ENCODE assay signal across 16 cellular contexts in genomic region chr11:131430466-131431176, GRCh38.
DNase-seq lines count a peak whose midpoint lies in the region; ATAC-seq, FAIRE-seq and TF ChIP-seq lines count a peak whose summit lies in the region.
"Had no signal": no experiment of that assay in that cellular context is flagged by ENCODE, and none has a peak within 500 bp of the region (broad histone marks: within the 10 kb centered on the region; RNA-seq: fewer than 3 reads in every experiment).

No MANE protein-coding gene starts in this region.

- no peaks in the 10 kb centered on the region for H4K20me1 ChIP-seq in OCI-LY3 (ENCODE audit: insufficient read depth, low read length)

- H3K36me3 ChIP-seq in OCI-LY3 (replicated peaks; ENCODE audit: low read depth, low read length) (no peaks in the 10 kb centered on the region), kidney (ENCODE audit: control insufficient read depth in 1 of 2, insufficient read depth in 2 of 2, low read length in 2 of 2) (no peaks in the 10 kb centered on the region)
- H3K36me3 ChIP-seq: heart right ventricle, thoracic aorta had no signal

- H3K27me3 ChIP-seq in OCI-LY3 (ENCODE audit: low read depth, low read length) (peaks cover 9% of the 10 kb centered on the region; the same call in 1 of the 2 replicates), foreskin keratinocyte (no peaks in the 10 kb centered on the region)

- ATAC-seq in foreskin keratinocyte, result peak; percentile 65

- no peaks in the 10 kb centered on the region for H3K9me3 ChIP-seq in OCI-LY3 (ENCODE audit: insufficient read depth, low read length)
- H3K9me3 ChIP-seq in kidney (ENCODE audit: control insufficient read depth in 1 of 2, low read length in 2 of 2), result no peaks in the 10 kb centered on the region
- H3K9me3 ChIP-seq: thoracic aorta had no signal

- H3K27ac ChIP-seq in OCI-LY3 (ENCODE audit: low read length) (no peak overlapping the region), foreskin keratinocyte (no peak overlapping the region), kidney (ENCODE audit: low read depth in 2 of 2, low read length in 2 of 2) (no peak overlapping the region)
- H3K27ac ChIP-seq: heart right ventricle, thoracic aorta had no signal

- H3K4me3 ChIP-seq in OCI-LY3 (ENCODE audit: low read length) (no peak overlapping the region), kidney (ENCODE audit: low read length in 2 of 2) (no peak overlapping the region)
- H3K4me3 ChIP-seq: heart right ventricle, thoracic aorta had no signal

- no peak overlapping the region for H2AFZ ChIP-seq in OCI-LY3 (ENCODE audit: low read depth, low read length)

- no peak for FAIRE-seq in kidney (lab: Jason Lieb, UNC)

- peaks cover 57% of the 10 kb centered on the region for H3K4me1 ChIP-seq in OCI-LY3 (ENCODE audit: low read length)
- H3K4me1 ChIP-seq in foreskin keratinocyte, result no peaks in the 10 kb centered on the region
- H3K4me1 ChIP-seq in kidney (ENCODE audit: control insufficient read depth in 1 of 2, insufficient read depth in 1 of 2, low read depth in 1 of 2, low read length in 2 of 2), result no peaks in the 10 kb centered on the region

- peak overlapping the region; percentile 56 for H3K4me2 ChIP-seq in OCI-LY3 (ENCODE audit: low read length)

- TF ChIP-seq CTCF in OCI-LY3 (IDR thresholded peaks at IDR 0.05; ENCODE audit: low read depth, low read length) (no peak), foreskin keratinocyte (conservative IDR thresholded peaks at IDR 0.05) (no peak), kidney (IDR thresholded peaks at IDR 0.05; ENCODE audit: borderline replicate concordance, extremely low read depth, insufficient read depth) (no peak)

- no peak overlapping the region for H3K9ac ChIP-seq in OCI-LY3 (ENCODE audit: low read length)
- H3K9ac ChIP-seq in kidney (ENCODE audit: low read length in 2 of 2), result no peak overlapping the region

- peak; percentile 62 for DNase-seq in HT1080 (ENCODE audit: low read depth)
- peak; percentile 32 to 35 for DNase-seq in foreskin keratinocyte
- DNase-seq in myocyte (ENCODE audit: low read depth), result peak; percentile 13
- DNase-seq in kidney, result no peak
- DNase-seq in iPS-NIHi11 (ENCODE audit: low spot score), result no peak
- no peak for DNase-seq in NCI-H1694 treated with DMSO at 0.1 percent for 48 hours (lab: John Stamatoyannopoulos, UW)
- DNase-seq: activated B cell treated with CpG ODN at 0.5 μM for 24 hours; activated CD8-positive, alpha-beta memory T cell treated with anti-CD3 and anti-CD28 coated beads for 24 hours; activated naive CD8-positive, alpha-beta T cell treated with anti-CD3 and anti-CD28 coated beads, Interleukin-2, amount 10 ng/mL, durations not matched to agents 7 days and 5 days; heart right ventricle; HFFc6; NCI-H1694; NCI-H446; T-helper 2 cell had no signal

- no peaks in the 10 kb centered on the region for H3K79me2 ChIP-seq in OCI-LY3 (ENCODE audit: low read length)

- intact Hi-C loops in kidney (cut with DNase I), result no loop called here

Comparison
In these comparisons a context has a peak if more than half of its experiments do, and no peak if none do; other contexts are left out.
1. DNase-seq: peak in HT1080 (single experiment), foreskin keratinocyte (2 of 2) and myocyte (single experiment); none in kidney (single experiment), iPS-NIHi11 (single experiment) and NCI-H1694 treated with DMSO at 0.1 percent for 48 hours (single experiment).